ENCODE assay signal across 8 cellular contexts in the genomic region with DNA sequence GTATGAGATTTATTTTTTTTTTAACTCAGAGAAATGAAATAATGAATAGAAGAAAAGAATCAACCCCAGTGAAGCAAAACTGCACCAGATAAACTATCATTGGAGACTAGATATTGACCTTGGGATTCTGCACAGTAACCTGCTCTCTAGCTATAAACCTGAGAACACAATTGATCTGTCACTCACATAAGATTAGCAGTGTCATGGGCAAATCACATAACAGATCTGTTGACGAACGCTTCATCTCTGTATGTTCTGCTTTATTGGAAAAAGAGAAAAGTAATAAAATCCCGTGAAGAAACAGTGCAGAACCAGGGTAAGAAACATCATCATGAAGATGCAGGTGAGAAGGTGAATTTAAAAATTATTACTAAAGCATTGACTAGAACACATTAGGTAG.
"Had no signal": no experiment of that assay in that cellular context is flagged by ENCODE, and none has a peak within 500 bp of the region (broad histone marks: within the 10 kb centered on the region; RNA-seq: fewer than 3 reads in every experiment).

No MANE protein-coding gene starts in this region.

- H3K27ac Mint-ChIP-seq: H9, HFFc6 had no signal

- H3K36me3 ChIP-seq: HAP-1 had no signal

- H3K9me3 Mint-ChIP-seq: H9 had no signal

- H3K9ac ChIP-seq: GM23248 had no signal

- H3K4me2 ChIP-seq: GM23338 had no signal

- H3K4me3 ChIP-seq: GM23248, GM23338, HAP-1 had no signal

- H3K4me3 Mint-ChIP-seq: GM23338, H9, HFFc6 had no signal

- H3K27ac ChIP-seq: GM23248 had no signal

- H3K9me3 ChIP-seq: HAP-1 had no signal

- H2AFZ ChIP-seq: GM23248, GM23338 had no signal

- DNase-seq: GM23248, GOT3, H7, H9, HCEC 1CT, HFFc6 had no signal
